8 cellular contexts compared by ENCODE assay signal in the genomic region with DNA sequence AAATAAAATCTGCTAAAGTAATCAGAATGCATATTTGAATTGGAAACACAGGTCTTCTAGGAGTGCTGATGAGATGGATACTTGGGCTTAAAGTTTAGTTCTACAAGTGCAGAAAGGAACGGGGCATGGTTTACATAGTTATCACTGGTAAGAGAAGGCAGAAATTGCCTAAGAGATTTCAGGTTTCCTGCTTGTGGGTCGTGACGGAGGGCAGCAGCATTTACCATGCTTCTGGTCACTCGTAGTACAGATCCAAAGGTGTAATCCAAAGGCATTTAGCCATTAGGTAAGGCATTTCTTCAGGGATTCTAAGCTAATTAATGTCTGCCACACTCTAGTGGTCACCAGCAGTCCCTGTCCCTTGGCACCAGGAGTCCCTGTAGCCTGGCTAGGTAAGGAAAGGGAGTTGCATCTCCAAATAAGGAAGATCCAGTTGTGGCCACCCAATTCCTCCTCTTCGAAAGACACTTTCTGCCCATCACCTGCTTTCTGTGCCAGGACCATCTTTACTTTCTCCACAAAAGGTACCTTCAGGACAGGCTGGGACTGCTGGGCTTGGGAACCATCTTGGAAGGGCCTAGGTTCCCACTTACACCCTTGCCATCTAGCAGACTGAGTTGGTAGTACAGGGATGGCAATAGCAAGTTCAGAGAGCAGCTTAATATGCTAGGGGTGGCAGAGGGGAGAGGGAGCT. TPM values are rescaled to one million over a fixed set of nuclear protein-coding genes. Genes with fewer than 3 reads are reported as not detected.
DNase-seq lines count a peak whose midpoint lies in the region; ATAC-seq and TF ChIP-seq lines count a peak whose summit lies in the region.

No MANE protein-coding gene starts in this region.

- ATAC-seq in SK-N-SH treated with all-trans-retinoic acid at 6 μM for 48 hours, result no peak
- ATAC-seq in HG03571 (IDR thresholded peaks at IDR 0.05; ENCODE audit: unreplicated experiment), result no peak

- H2AFZ ChIP-seq in SK-N-SH (ENCODE audit: low read depth), result peak overlapping the region; percentile 99; the same call in 1 of the 2 replicates

- no peak for DNase-seq in SK-N-SH
- DNase-seq in NK-92 (lab: John Stamatoyannopoulos, UW; ENCODE audit: unreplicated experiment), result no peak
- DNase-seq in NCI-H774 (lab: John Stamatoyannopoulos, UW), result no peak

- H3K27me3 ChIP-seq in SK-N-SH (ENCODE audit: insufficient read depth), result no peaks in the 10 kb centered on the region
- no peaks in the 10 kb centered on the region for H3K27me3 ChIP-seq in iPS-15b (ENCODE audit: control insufficient read depth, insufficient read depth, low read length)
- no peaks in the 10 kb centered on the region for H3K27me3 ChIP-seq in subcutaneous abdominal adipose tissue (ENCODE audit: control insufficient read depth in 5 of 5, insufficient read depth in 4 of 5, low read length in 5 of 5)

- peak overlapping the region; percentile 99 to 100; a peak in 3 of 4 replicates for H3K4me3 ChIP-seq in SK-N-SH (ENCODE audit: low read depth in 2 of 2, low read length in 1 of 2)
- peak overlapping the region; percentile 90 for H3K4me3 ChIP-seq in WI38 (ENCODE audit: low read depth, low read length)
- H3K4me3 ChIP-seq in iPS-15b (ENCODE audit: low read depth, low read length), result peak overlapping the region; percentile 38
- peak overlapping the region; percentile 80 to 96 (median 89) for H3K4me3 ChIP-seq in subcutaneous abdominal adipose tissue (ENCODE audit: low read depth in 1 of 5, low read length in 5 of 5)

- H3K4me2 ChIP-seq in SK-N-SH, result peak overlapping the region; percentile 98

- H3K4me1 ChIP-seq in SK-N-SH (ENCODE audit: control insufficient read depth in 1 of 2, insufficient read depth in 2 of 2, low read depth in 1 of 2, low read length in 1 of 2) (peaks cover 0 to 17% of the 10 kb centered on the region in 2 experiments; a peak in 2 of 4 replicates), iPS-15b (ENCODE audit: control insufficient read depth, insufficient read depth, low read length) (peaks cover 7% of the 10 kb centered on the region), subcutaneous abdominal adipose tissue (ENCODE audit: control insufficient read depth in 5 of 5, insufficient read depth in 5 of 5, low read length in 5 of 5) (peaks cover 6 to 32% (median 19%) of the 10 kb centered on the region in 5 donors)

- peaks cover 29% of the 10 kb centered on the region for H3K79me2 ChIP-seq in SK-N-SH (ENCODE audit: insufficient read depth)

- no peak for TF ChIP-seq RAD21 in SK-N-SH (IDR thresholded peaks at IDR 0.05; ENCODE audit: low read length)

- no peaks in the 10 kb centered on the region for H3K9me2 ChIP-seq in SK-N-SH

- H3K9ac ChIP-seq in SK-N-SH (peak overlapping the region; percentile 84; the same call in 1 of the 2 replicates), iPS-15b (ENCODE audit: low read depth, low read length) (peak overlapping the region; percentile 26), subcutaneous abdominal adipose tissue (ENCODE audit: low read length in 5 of 5) (peak overlapping the region in 4 of 5 donors; percentile 62 to 90 (median 68))

- TF ChIP-seq CTCF in SK-N-SH (IDR thresholded peaks at IDR 0.05), result no peak
- no peak for TF ChIP-seq CTCF in WI38 (IDR thresholded peaks at IDR 0.05; ENCODE audit: low read depth, low read length)

- TF ChIP-seq EP300 in SK-N-SH (IDR thresholded peaks at IDR 0.05; ENCODE audit: borderline replicate concordance in 1 of 2, low read depth in 1 of 2, low read length in 1 of 2), result no peak

- CTCF ChIA-PET in SK-N-SH (lab: Yijun Ruan, JAX), result interaction anchor here (0.6 kb wide), 1 partner anchor 1257 kb away, joined by 3 read pairs; no protein-coding TSS in a partner anchor

- H3K27ac ChIP-seq in SK-N-SH (ENCODE audit: low read depth in 2 of 2, low read length in 1 of 2) (peak overlapping the region in 1 of 2 experiments; percentile 96; a peak in 3 of 4 replicates), subcutaneous abdominal adipose tissue (ENCODE audit: low read depth, low read length) (peak overlapping the region; percentile 89)

- peaks cover 3% of the 10 kb centered on the region for H3F3A ChIP-seq in SK-N-SH (replicated peaks; ENCODE audit: insufficient read depth)

- H3K36me3 ChIP-seq in SK-N-SH (replicated peaks in 1 of 2; ENCODE audit: control insufficient read depth in 1 of 2, insufficient read depth in 2 of 2, low read length in 1 of 2), result no peaks in the 10 kb centered on the region
- H3K36me3 ChIP-seq in iPS-15b (ENCODE audit: control insufficient read depth, insufficient read depth, low read length), result peaks cover 3% of the 10 kb centered on the region
- no peaks in the 10 kb centered on the region for H3K36me3 ChIP-seq in subcutaneous abdominal adipose tissue (ENCODE audit: control insufficient read depth in 5 of 5, insufficient read depth in 5 of 5, low read length in 5 of 5)

- no peaks in the 10 kb centered on the region for H3K9me3 ChIP-seq in SK-N-SH
- H3K9me3 ChIP-seq in iPS-15b (ENCODE audit: control insufficient read depth, insufficient read depth, low read length), result no peaks in the 10 kb centered on the region
- H3K9me3 ChIP-seq in subcutaneous abdominal adipose tissue (ENCODE audit: control insufficient read depth in 5 of 5, low read length in 5 of 5), result no peaks in the 10 kb centered on the region

- POLR2A ChIA-PET in SK-N-SH (lab: Yijun Ruan, JAX), result interaction anchor here (1.5 to 1.8 kb wide), 2 partner anchors 15 to 135 kb away, joined by 4 to 6 read pairs; a partner anchor contains a TSS

- 76% methylated on average over 4 of the region's 5 CpGs for WGBS in SK-N-SH (ENCODE audit: low lambda C conversion rate)

- H4K20me1 ChIP-seq in SK-N-SH (ENCODE audit: insufficient read depth), result no peaks in the 10 kb centered on the region

TF ChIP-seq in SK-N-SH, 30 proteins besides CTCF, POLR2A, EP300 and RAD21:
- TF ChIP-seq FOXJ3 (CRISPR knock-in tag; IDR thresholded peaks at IDR 0.05) (no peak), CHD2 (IDR thresholded peaks at IDR 0.05; ENCODE audit: low read length, partially characterized antibody) (no peak), RCOR1 (IDR thresholded peaks at IDR 0.05; ENCODE audit: low read length) (no peak), FOSL2 (IDR thresholded peaks at IDR 0.05; ENCODE audit: borderline replicate concordance, low read depth) (no peak), MEF2A (IDR thresholded peaks at IDR 0.05; ENCODE audit: borderline replicate concordance, low read depth) (no peak)
- TF ChIP-seq, protein P1, sequence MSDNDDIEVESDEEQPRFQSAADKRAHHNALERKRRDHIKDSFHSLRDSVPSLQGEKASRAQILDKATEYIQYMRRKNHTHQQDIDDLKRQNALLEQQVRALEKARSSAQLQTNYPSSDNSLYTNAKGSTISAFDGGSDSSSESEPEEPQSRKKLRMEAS (IDR thresholded peaks at IDR 0.05; ENCODE audit: low read depth), result no peak

TF ChIP-seq in SK-N-SH treated with all-trans-retinoic acid at 6 μM for 48 hours, 23 proteins besides CTCF, POLR2A, EP300 and RAD21 (continues in another document):
- TF ChIP-seq TOX (CRISPR knock-in tag; IDR thresholded peaks at IDR 0.05; ENCODE audit: borderline replicate concordance), result no peak
- TF ChIP-seq ZFP3 (CRISPR knock-in tag; IDR thresholded peaks at IDR 0.05), result no peak
- no peak for TF ChIP-seq BACH2 (CRISPR knock-in tag; IDR thresholded peaks at IDR 0.05; ENCODE audit: borderline replicate concordance)
- TF ChIP-seq SNAI2 (CRISPR knock-in tag; IDR thresholded peaks at IDR 0.05), result no peak
- TF ChIP-seq ISL1 (CRISPR knock-in tag; IDR thresholded peaks at IDR 0.05), result no peak
- TF ChIP-seq, protein P2, sequence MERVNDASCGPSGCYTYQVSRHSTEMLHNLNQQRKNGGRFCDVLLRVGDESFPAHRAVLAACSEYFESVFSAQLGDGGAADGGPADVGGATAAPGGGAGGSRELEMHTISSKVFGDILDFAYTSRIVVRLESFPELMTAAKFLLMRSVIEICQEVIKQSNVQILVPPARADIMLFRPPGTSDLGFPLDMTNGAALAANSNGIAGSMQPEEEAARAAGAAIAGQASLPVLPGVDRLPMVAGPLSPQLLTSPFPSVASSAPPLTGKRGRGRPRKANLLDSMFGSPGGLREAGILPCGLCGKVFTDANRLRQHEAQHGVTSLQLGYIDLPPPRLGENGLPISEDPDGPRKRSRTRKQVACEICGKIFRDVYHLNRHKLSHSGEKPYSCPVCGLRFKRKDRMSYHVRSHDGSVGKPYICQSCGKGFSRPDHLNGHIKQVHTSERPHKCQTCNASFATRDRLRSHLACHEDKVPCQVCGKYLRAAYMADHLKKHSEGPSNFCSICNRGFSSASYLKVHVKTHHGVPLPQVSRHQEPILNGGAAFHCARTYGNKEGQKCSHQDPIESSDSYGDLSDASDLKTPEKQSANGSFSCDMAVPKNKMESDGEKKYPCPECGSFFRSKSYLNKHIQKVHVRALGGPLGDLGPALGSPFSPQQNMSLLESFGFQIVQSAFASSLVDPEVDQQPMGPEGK (CRISPR knock-in tag; IDR thresholded peaks at IDR 0.05; ENCODE audit: borderline replicate concordance), result no peak
- no peak for TF ChIP-seq ZFP30 (CRISPR knock-in tag; IDR thresholded peaks at IDR 0.05)
- TF ChIP-seq ZNF565 (CRISPR knock-in tag; conservative IDR thresholded peaks at IDR 0.05; ENCODE audit: low read depth), result no peak
- TF ChIP-seq ZNF8 (CRISPR knock-in tag; IDR thresholded peaks at IDR 0.05), result no peak
- no peak for TF ChIP-seq ZC3H10 (CRISPR knock-in tag; IDR thresholded peaks at IDR 0.05)

RNA-seq across cellular contexts. Expression of a gene that starts 1.5 kb away (rescaled TPM):
- 43.1 and 53.7 TPM in 2 replicates for polyA plus RNA-seq in SK-N-SH (2012; rRNA removed)
- 31.1 and 38.5 TPM in 2 replicates for polyA plus RNA-seq in SK-N-SH (2012; cell fraction: cytosol; rRNA removed)
- 70.6 and 83.8 TPM in 2 replicates for polyA plus RNA-seq in SK-N-SH (2012; cell fraction: nucleus; rRNA removed)

RNA-seq across cellular contexts. Expression of a gene that starts 1.7 kb away (rescaled TPM):
- 19.9 and 22.8 TPM in 2 replicates for polyA plus RNA-seq in SK-N-SH (2012; rRNA removed)
- polyA plus RNA-seq in SK-N-SH (2012; cell fraction: cytosol; rRNA removed), result 10.6 and 11.6 TPM in 2 replicates
- 74.6 and 108 TPM in 2 replicates for polyA plus RNA-seq in SK-N-SH (2012; cell fraction: nucleus; rRNA removed)

RNA-seq across cellular contexts. Expression of a gene that starts 51.4 kb away (rescaled TPM):
- polyA plus RNA-seq in SK-N-SH (2012; rRNA removed), result not detected in 2 replicates
- 0.01 TPM in 1 of 2 replicates, not detected in the other for polyA plus RNA-seq in SK-N-SH (2012; cell fraction: cytosol; rRNA removed)
- not detected in 2 replicates for polyA plus RNA-seq in SK-N-SH (2012; cell fraction: nucleus; rRNA removed)

RNA-seq across cellular contexts. Expression of a gene that starts 54.5 kb away (rescaled TPM):
- 2.3 and 3.2 TPM in 2 replicates for polyA plus RNA-seq in SK-N-SH (2012; rRNA removed)
- polyA plus RNA-seq in SK-N-SH (2012; cell fraction: cytosol; rRNA removed), result 3.1 TPM in 2 replicates
- polyA plus RNA-seq in SK-N-SH (2012; cell fraction: nucleus; rRNA removed), result 2.6 and 4.0 TPM in 2 replicates

RNA-seq across cellular contexts. Expression of a gene that starts 54.8 kb away (rescaled TPM):
- 1.7 and 3.0 TPM in 2 replicates for polyA plus RNA-seq in SK-N-SH (2012; rRNA removed)
- 2.4 and 3.1 TPM in 2 replicates for polyA plus RNA-seq in SK-N-SH (2012; cell fraction: cytosol; rRNA removed)
- polyA plus RNA-seq in SK-N-SH (2012; cell fraction: nucleus; rRNA removed), result 1.9 and 2.1 TPM in 2 replicates

Comparison
In these comparisons a context has a peak if more than half of its experiments do, and no peak if none do; other contexts are left out.
1. H3K4me3 ChIP-seq: peak in every context shown above with its lines; median percentile 100 in SK-N-SH; 90 in WI38; 89 in subcutaneous abdominal adipose tissue; 38 in iPS-15b.
2. H3K9ac ChIP-seq: peak in every context shown above with its lines; median percentile 84 in SK-N-SH; 68 in subcutaneous abdominal adipose tissue; 26 in iPS-15b.